ENCODE assay signal across 13 cellular contexts in the genomic region with DNA sequence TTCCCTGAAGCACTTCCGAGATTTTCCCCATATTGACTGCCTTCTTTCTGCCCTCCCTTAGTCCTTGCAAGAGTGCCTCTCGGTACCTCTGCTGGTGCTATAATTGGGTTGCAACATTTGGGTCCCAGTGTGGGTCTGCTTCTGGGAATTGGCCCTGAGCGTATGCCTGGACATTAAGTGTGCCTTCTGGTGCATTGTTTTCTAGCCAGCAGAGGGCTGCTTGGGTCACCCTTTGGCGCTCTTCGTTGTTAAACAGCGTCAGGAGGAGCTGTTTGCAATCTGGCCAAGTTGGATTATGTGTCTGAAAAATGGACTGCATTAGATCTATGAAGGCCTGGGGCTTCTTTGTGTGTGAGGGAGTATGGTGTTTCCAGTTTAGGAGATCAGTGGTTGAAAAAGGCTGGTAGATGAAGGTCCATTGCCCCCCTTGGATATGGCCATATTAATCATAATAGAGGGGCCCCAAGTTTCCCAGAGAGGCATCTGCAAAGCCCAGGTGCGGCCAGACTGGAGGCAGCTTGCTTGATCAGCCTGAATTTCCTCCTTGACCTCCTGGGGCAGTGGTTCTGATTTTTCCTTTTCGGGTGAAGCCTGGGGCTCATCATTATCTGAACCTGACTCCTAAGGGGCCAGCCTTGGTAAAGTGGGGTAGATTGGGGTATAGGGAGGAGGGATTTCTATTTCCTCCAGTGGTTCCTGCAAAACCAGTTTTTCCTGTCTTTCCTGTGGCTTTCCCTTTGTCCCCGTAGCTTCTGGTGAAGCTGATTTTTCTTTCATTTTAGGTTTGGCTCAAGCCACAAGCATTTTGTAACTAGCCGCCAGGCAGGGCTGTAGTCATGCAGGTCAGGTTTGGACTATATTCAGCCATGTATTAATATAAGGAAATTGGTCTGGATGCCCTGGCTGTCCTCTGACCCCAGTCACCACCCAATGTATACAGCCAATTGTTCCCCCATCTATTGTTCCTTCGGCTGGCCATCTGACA.
DNase-seq lines count a peak whose midpoint lies in the region; ATAC-seq and TF ChIP-seq lines count a peak whose summit lies in the region.
"Had no signal": no experiment of that assay in that cellular context is flagged by ENCODE, and none has a peak within 500 bp of the region (broad histone marks: within the 10 kb centered on the region; RNA-seq: fewer than 3 reads in every experiment).

No MANE protein-coding gene starts in this region.

- ATAC-seq in GM18861 (IDR thresholded peaks at IDR 0.05; ENCODE audit: unreplicated experiment), result no peak

- peaks cover 11% of the 10 kb centered on the region for H3K9me3 Mint-ChIP-seq in progenitor cell of endocrine pancreas (ENCODE audit: low read depth)
- H3K9me3 Mint-ChIP-seq: memory B cell had no signal

- no peaks in the 10 kb centered on the region for H3K36me3 ChIP-seq in H7 (replicated peaks; ENCODE audit: control insufficient read depth, insufficient read depth, low read length)
- H3K36me3 ChIP-seq: tibial artery had no signal

- H3K4me1 Mint-ChIP-seq in progenitor cell of endocrine pancreas (ENCODE audit: low read depth), result peaks cover 10% of the 10 kb centered on the region

- H3K27me3 ChIP-seq in H7 (ENCODE audit: control insufficient read depth, insufficient read depth, low read length), result no peaks in the 10 kb centered on the region
- H3K27me3 ChIP-seq: tibial artery had no signal

- TF ChIP-seq CTCF in fibroblast of mammary gland (conservative IDR thresholded peaks at IDR 0.05; ENCODE audit: control insufficient read depth, insufficient read depth, low read depth, low read length) (no peak), progenitor cell of endocrine pancreas (IDR thresholded peaks at IDR 0.05; ENCODE audit: unreplicated experiment) (no peak)

- peaks cover 2% of the 10 kb centered on the region for H3K36me3 Mint-ChIP-seq in progenitor cell of endocrine pancreas (ENCODE audit: insufficient read depth)
- H3K36me3 Mint-ChIP-seq: memory B cell had no signal

- H3K27ac Mint-ChIP-seq in progenitor cell of endocrine pancreas, result peak overlapping the region; percentile 84

- peak; percentile 41 for DNase-seq in H7
- peak; percentile 94 for DNase-seq in NCI-H526 treated with DMSO at 0.1 percent for 48 hours (lab: John Stamatoyannopoulos, UW)
- DNase-seq in fibroblast of mammary gland (ENCODE audit: low read depth), result peak; percentile 3
- no peak for DNase-seq in progenitor cell of endocrine pancreas (ENCODE audit: low spot score, unreplicated experiment)
- no peak for DNase-seq in HK-2 (ENCODE audit: unreplicated experiment)
- DNase-seq in NCI-H1092 treated with DMSO at 0.1 percent for 48 hours (lab: John Stamatoyannopoulos, UW), result no peak
- no peak for DNase-seq in NCI-H1436 treated with DMSO at 0.1 percent for 48 hours (lab: John Stamatoyannopoulos, UW)
- DNase-seq: EL, NCI-H2171 treated with DMSO at 0.1 percent for 48 hours, T-helper 9 cell had no signal

- H3K4me3 ChIP-seq in H7 (ENCODE audit: insufficient read depth, low read depth, low read length) (no peak overlapping the region), fibroblast of mammary gland (ENCODE audit: control insufficient read depth, low read depth, low read length) (no peak overlapping the region)
- H3K4me3 ChIP-seq: tibial artery had no signal

- H3K4me3 Mint-ChIP-seq in progenitor cell of endocrine pancreas (ENCODE audit: low read depth), result no peak overlapping the region

- no peaks in the 10 kb centered on the region for H3K27me3 Mint-ChIP-seq in progenitor cell of endocrine pancreas
- H3K27me3 Mint-ChIP-seq: memory B cell had no signal

Comparison
In these comparisons a context has a peak if more than half of its experiments do, and no peak if none do; other contexts are left out.
1. DNase-seq: peak in H7 (single experiment), NCI-H526 treated with DMSO at 0.1 percent for 48 hours (single experiment) and fibroblast of mammary gland (single experiment); none in progenitor cell of endocrine pancreas (single experiment), HK-2 (single experiment), NCI-H1092 treated with DMSO at 0.1 percent for 48 hours (single experiment) and NCI-H1436 treated with DMSO at 0.1 percent for 48 hours (single experiment).